8 cellular contexts compared by ENCODE assay signal in genomic region chr9:34701769-34702736, GRCh38. TPM values are rescaled to one million over a fixed set of nuclear protein-coding genes. Genes with fewer than 3 reads are reported as not detected.
DNase-seq lines count a peak whose midpoint lies in the region; ATAC-seq and TF ChIP-seq lines count a peak whose summit lies in the region.

No MANE protein-coding gene starts in this region.

- H3K36me3 Mint-ChIP-seq in activated naive CD4-positive, alpha-beta T cell treated with anti-CD3 and anti-CD28 coated beads, Interleukin-2, amount 10 ng/mL, durations not matched to agents 7 days and 5 days: no peaks in the 10 kb centered on the region

- H3K27me3 ChIP-seq in Karpas-422 (ENCODE audit: low read length) (no peaks in the 10 kb centered on the region), gastroesophageal sphincter (no peaks in the 10 kb centered on the region), neuronal stem cell (ENCODE audit: control insufficient read depth in 3 of 3, insufficient read depth in 3 of 3, low read depth in 1 of 3, low read length in 3 of 3) (peaks cover 0 to 66% (median 24%) of the 10 kb centered on the region in 3 experiments), stomach smooth muscle (ENCODE audit: control insufficient read depth in 1 of 2, insufficient read depth in 2 of 2, low read length in 2 of 2) (no peaks in the 10 kb centered on the region)

- H3K79me2 ChIP-seq in Karpas-422 (ENCODE audit: low read length): no peaks in the 10 kb centered on the region

- H3K4ac ChIP-seq in neuronal stem cell (ENCODE audit: low read length): no peak overlapping the region

- WGBS in gastroesophageal sphincter (ENCODE audit: low coverage in 1 of 2), 2 donors: 5 to 6% methylated on average over 12 to 13 of the region's 30 CpGs
- WGBS in neuronal stem cell (ENCODE audit: extremely low coverage in 2 of 2, insufficient read length in 2 of 2, insufficient replicate concordance in 1 of 2), 2 donors: no CpG with 5 or more reads among the region's 30 CpGs

- H2BK12ac ChIP-seq in neuronal stem cell (ENCODE audit: low read length): no peak overlapping the region

- H3K9me3 ChIP-seq in Karpas-422 (ENCODE audit: low read length) (no peaks in the 10 kb centered on the region), gastroesophageal sphincter (no peaks in the 10 kb centered on the region), neuronal stem cell (replicated peaks in 1 of 2; ENCODE audit: control insufficient read depth in 2 of 2, insufficient read depth in 1 of 2, low read depth in 1 of 2, low read length in 2 of 2) (no peaks in the 10 kb centered on the region), stomach smooth muscle (ENCODE audit: control insufficient read depth in 2 of 2, low read length in 2 of 2) (no peaks in the 10 kb centered on the region)

- H3K27me3 Mint-ChIP-seq in activated naive CD4-positive, alpha-beta T cell treated with anti-CD3 and anti-CD28 coated beads, Interleukin-2, amount 10 ng/mL, durations not matched to agents 7 days and 5 days: peaks cover 37% of the 10 kb centered on the region

- no peak overlapping the region for H3K27ac Mint-ChIP-seq in activated naive CD4-positive, alpha-beta T cell treated with anti-CD3 and anti-CD28 coated beads, Interleukin-2, amount 10 ng/mL, durations not matched to agents 7 days and 5 days

- DNase-seq in AG20443 (ENCODE audit: low spot score): peak; percentile 94
- DNase-seq in GM19240 (ENCODE audit: insufficient read length, low spot score): peak; percentile 60
- DNase-seq in Karpas-422: peak; percentile 89
- peak; percentile 71 for DNase-seq in SK-MEL-5 (ENCODE audit: low read depth, low spot score)
- peak; percentile 86 for DNase-seq in activated naive CD4-positive, alpha-beta T cell treated with anti-CD3 and anti-CD28 coated beads, Interleukin-2, amount 10 ng/mL, durations not matched to agents 7 days and 5 days
- peak; percentile 57 for DNase-seq in neuronal stem cell (ENCODE audit: low spot score)

- H3K4me3 ChIP-seq in Karpas-422 (ENCODE audit: low read length) (peak overlapping the region; percentile 50), gastroesophageal sphincter (peak overlapping the region; percentile 68 to 78), neuronal stem cell (ENCODE audit: low read length in 2 of 2) (peak overlapping the region; percentile 46 to 74), stomach smooth muscle (ENCODE audit: low read length in 2 of 2) (peak overlapping the region; percentile 61 to 80)

- H4K91ac ChIP-seq in neuronal stem cell (ENCODE audit: low read depth, low read length, poor library complexity): no peak overlapping the region

- H3K4me2 ChIP-seq in Karpas-422 (ENCODE audit: low read depth, low read length, poor library complexity, severe bottlenecking) (peak overlapping the region; percentile 64), neuronal stem cell (ENCODE audit: insufficient read depth, low read length, poor library complexity, severe bottlenecking) (peak overlapping the region; percentile 100)

- ATAC-seq in gastroesophageal sphincter: peak; percentile 88

- H3K18ac ChIP-seq in neuronal stem cell (ENCODE audit: low read length): peak overlapping the region; percentile 88

- no peak overlapping the region for H4K8ac ChIP-seq in neuronal stem cell (ENCODE audit: low read depth, low read length)

- no peak overlapping the region for H2AK5ac ChIP-seq in neuronal stem cell (ENCODE audit: low read depth, low read length)

- H2BK120ac ChIP-seq in neuronal stem cell (ENCODE audit: low read depth, low read length): no peak overlapping the region

- H2BK15ac ChIP-seq in neuronal stem cell (ENCODE audit: low read length): peak overlapping the region; percentile 7

- H3K4me1 ChIP-seq in Karpas-422 (ENCODE audit: low read length) (peaks cover 7% of the 10 kb centered on the region), gastroesophageal sphincter (peaks cover 0 to 17% (median 0%) of the 10 kb centered on the region in 3 donors), neuronal stem cell (ENCODE audit: control insufficient read depth in 2 of 2, insufficient read depth in 1 of 2, low read depth in 1 of 2, low read length in 2 of 2) (peaks cover 0 to 3% of the 10 kb centered on the region in 2 donors), stomach smooth muscle (ENCODE audit: control insufficient read depth, insufficient read depth, low read length) (peaks cover 9% of the 10 kb centered on the region)

- H3K36me3 ChIP-seq in Karpas-422 (ENCODE audit: insufficient read depth, low read length) (no peaks in the 10 kb centered on the region), gastroesophageal sphincter (no peaks in the 10 kb centered on the region), neuronal stem cell (replicated peaks in 1 of 2; ENCODE audit: control insufficient read depth in 2 of 2, insufficient read depth in 2 of 2, low read length in 2 of 2) (no peaks in the 10 kb centered on the region), stomach smooth muscle (ENCODE audit: control insufficient read depth in 2 of 2, insufficient read depth in 2 of 2, low read length in 2 of 2) (no peaks in the 10 kb centered on the region)

- H4K20me1 ChIP-seq in Karpas-422 (ENCODE audit: insufficient read depth, low read depth, low read length): no peaks in the 10 kb centered on the region

- H3K9ac ChIP-seq in Karpas-422 (ENCODE audit: low read length) (peak overlapping the region; percentile 47), neuronal stem cell (ENCODE audit: low read depth, low read length, poor library complexity) (peak overlapping the region; percentile 80), stomach smooth muscle (ENCODE audit: low read length in 2 of 2) (peak overlapping the region; percentile 24 to 75)

- no peaks in the 10 kb centered on the region for H3K79me1 ChIP-seq in neuronal stem cell (ENCODE audit: low read depth, low read length)

- peaks cover 14% of the 10 kb centered on the region for H3K4me1 Mint-ChIP-seq in activated naive CD4-positive, alpha-beta T cell treated with anti-CD3 and anti-CD28 coated beads, Interleukin-2, amount 10 ng/mL, durations not matched to agents 7 days and 5 days

- H3K27ac ChIP-seq in Karpas-422 (ENCODE audit: low read length) (no peak overlapping the region), gastroesophageal sphincter (peak overlapping the region; percentile 6 to 91 (median 85)), neuronal stem cell (replicated peaks; ENCODE audit: low read length) (no peak overlapping the region), stomach smooth muscle (ENCODE audit: low read length) (peak overlapping the region; percentile 60)

- CTCF ChIA-PET in activated naive CD4-positive, alpha-beta T cell treated with anti-CD3 and anti-CD28 coated beads, Interleukin-2, amount 10 ng/mL, durations not matched to agents 7 days and 5 days (lab: Charles Lee): interaction anchor here (0.7 to 4.4 kb wide), 32 partner anchors 8 to 1192 kb away, joined by 3 to 27 read pairs (median 3); partner anchors contain the start of genes CCL21, CCL27, DCTN3 and GALT

- peak overlapping the region; percentile 64; the same call in 1 of the 2 replicates for H2AFZ ChIP-seq in Karpas-422 (ENCODE audit: low read length)
- peak overlapping the region; percentile 100 for H2AFZ ChIP-seq in neuronal stem cell (ENCODE audit: low read length)

- in situ Hi-C loops in SK-MEL-5 (cut with HindIII; ENCODE audit: low pct_unique_long_range_greater_than_20kb, low sequenced_read_pairs): no loop called here

- no peak for TF ChIP-seq EP300 in gastroesophageal sphincter (IDR thresholded peaks at IDR 0.05)

- peak overlapping the region; percentile 63 for H3K4me3 Mint-ChIP-seq in activated naive CD4-positive, alpha-beta T cell treated with anti-CD3 and anti-CD28 coated beads, Interleukin-2, amount 10 ng/mL, durations not matched to agents 7 days and 5 days

- no peak overlapping the region for H3K14ac ChIP-seq in neuronal stem cell (ENCODE audit: low read length)

- peak; percentile 94 to 98 (median 96) for TF ChIP-seq CTCF in gastroesophageal sphincter (IDR thresholded peaks at IDR 0.05)

- no peaks in the 10 kb centered on the region for H3K9me2 ChIP-seq in Karpas-422 (replicated peaks; ENCODE audit: insufficient read depth, low read length)

- H3K9me3 Mint-ChIP-seq in activated naive CD4-positive, alpha-beta T cell treated with anti-CD3 and anti-CD28 coated beads, Interleukin-2, amount 10 ng/mL, durations not matched to agents 7 days and 5 days: no peaks in the 10 kb centered on the region

- TF ChIP-seq POLR2A in gastroesophageal sphincter (IDR thresholded peaks at IDR 0.05): no peak

- H2BK5ac ChIP-seq in neuronal stem cell (ENCODE audit: low read length): no peak overlapping the region

- H3K23ac ChIP-seq in neuronal stem cell (ENCODE audit: low read depth, low read length, poor library complexity): peak overlapping the region; percentile 8

RNA-seq across cellular contexts. Expression of gene CCL21, which starts 7.9 kb away (rescaled TPM):
- total RNA-seq in Karpas-422 (2014; rRNA removed; shearing (Covaris generic); ENCODE audit: low replicate concordance): not detected in 2 replicates
- total RNA-seq in SK-MEL-5 (2014; rRNA removed; shearing (Covaris generic)): not detected in 2 replicates
- not detected in 2 replicates for polyA plus RNA-seq in SK-MEL-5 (2015; cell fraction: cytosol; rRNA removed)
- not detected in 2 replicates for polyA plus RNA-seq in SK-MEL-5 (2015; cell fraction: nucleus; rRNA removed)
- total RNA-seq in gastroesophageal sphincter: 100 to 1,000 TPM in 2 of 4 donors, 10 to 100 TPM in 1, 1 to 10 TPM in 1; 6.5 to 207 (median 110) TPM
- polyA plus RNA-seq in neuronal stem cell (2013, experiment 1 of 2): not detected
- not detected for polyA plus RNA-seq in neuronal stem cell (2013, experiment 2 of 2)

RNA-seq across cellular contexts. Expression of gene CCL19, which starts 11.0 kb away (rescaled TPM):
- not detected in 2 replicates for total RNA-seq in Karpas-422 (2014; rRNA removed; shearing (Covaris generic); ENCODE audit: low replicate concordance)
- total RNA-seq in SK-MEL-5 (2014; rRNA removed; shearing (Covaris generic)): not detected in 2 replicates
- not detected in 2 replicates for polyA plus RNA-seq in SK-MEL-5 (2015; cell fraction: cytosol; rRNA removed)
- not detected in 2 replicates for polyA plus RNA-seq in SK-MEL-5 (2015; cell fraction: nucleus; rRNA removed)
- total RNA-seq in gastroesophageal sphincter: 1 to 10 TPM in 1 of 4 donors, not detected in 3; 1.2 TPM
- not detected for polyA plus RNA-seq in neuronal stem cell (2013, experiment 1 of 2)
- polyA plus RNA-seq in neuronal stem cell (2013, experiment 2 of 2): not detected

RNA-seq across cellular contexts. Expression of gene CCL27, which starts 39.6 kb away (rescaled TPM):
- 0.36 TPM in 1 of 2 replicates, not detected in the other for total RNA-seq in Karpas-422 (2014; rRNA removed; shearing (Covaris generic); ENCODE audit: low replicate concordance)
- total RNA-seq in SK-MEL-5 (2014; rRNA removed; shearing (Covaris generic)): not detected in 2 replicates
- 0.22 TPM in 1 of 2 replicates, not detected in the other for polyA plus RNA-seq in SK-MEL-5 (2015; cell fraction: cytosol; rRNA removed)
- polyA plus RNA-seq in SK-MEL-5 (2015; cell fraction: nucleus; rRNA removed): not detected in 2 replicates
- total RNA-seq in gastroesophageal sphincter: not detected
- polyA plus RNA-seq in neuronal stem cell (2013, experiment 1 of 2): 0.49 TPM
- polyA plus RNA-seq in neuronal stem cell (2013, experiment 2 of 2): 0.93 TPM

RNA-seq across cellular contexts. Expression of gene IL11RA, which starts 50.1 kb away (rescaled TPM):
- 9.4 and 15.1 TPM in 2 replicates for total RNA-seq in Karpas-422 (2014; rRNA removed; shearing (Covaris generic); ENCODE audit: low replicate concordance)
- total RNA-seq in SK-MEL-5 (2014; rRNA removed; shearing (Covaris generic)): 16.2 and 17.7 TPM in 2 replicates
- 23.1 and 24.3 TPM in 2 replicates for polyA plus RNA-seq in SK-MEL-5 (2015; cell fraction: cytosol; rRNA removed)
- polyA plus RNA-seq in SK-MEL-5 (2015; cell fraction: nucleus; rRNA removed): 50.2 and 70.4 TPM in 2 replicates
- total RNA-seq in gastroesophageal sphincter: 10 to 100 TPM; 31.8 to 80.2 (median 39.8) TPM
- polyA plus RNA-seq in neuronal stem cell (2013, experiment 1 of 2): 11.9 TPM
- polyA plus RNA-seq in neuronal stem cell (2013, experiment 2 of 2): 11.4 TPM

RNA-seq across cellular contexts. Expression of gene GALT, which starts 55.6 kb away (rescaled TPM):
- 45.4 and 66.2 TPM in 2 replicates for total RNA-seq in Karpas-422 (2014; rRNA removed; shearing (Covaris generic); ENCODE audit: low replicate concordance)
- total RNA-seq in SK-MEL-5 (2014; rRNA removed; shearing (Covaris generic)): 14.4 and 22.0 TPM in 2 replicates
- polyA plus RNA-seq in SK-MEL-5 (2015; cell fraction: cytosol; rRNA removed): 9.9 and 14.9 TPM in 2 replicates
- polyA plus RNA-seq in SK-MEL-5 (2015; cell fraction: nucleus; rRNA removed): 244 and 344 TPM in 2 replicates
- total RNA-seq in gastroesophageal sphincter: 10 to 100 TPM; 19.1 to 51.4 (median 25.7) TPM
- polyA plus RNA-seq in neuronal stem cell (2013, experiment 1 of 2): 36.4 TPM
- polyA plus RNA-seq in neuronal stem cell (2013, experiment 2 of 2): 37.7 TPM

Comparison
In these comparisons a context has a peak if more than half of its experiments do, and no peak if none do; other contexts are left out.
1. H3K27ac ChIP-seq: peak in gastroesophageal sphincter (4 of 4) and stomach smooth muscle (single experiment); none in Karpas-422 (single experiment) and neuronal stem cell (single experiment).
2. Peak in every context shown above with its lines, with median percentiles within 50 percentile points of each other: DNase-seq, H3K4me3 ChIP-seq and H3K9ac ChIP-seq.